ENCODE assay signal across 1 cellular context in the genomic region with DNA sequence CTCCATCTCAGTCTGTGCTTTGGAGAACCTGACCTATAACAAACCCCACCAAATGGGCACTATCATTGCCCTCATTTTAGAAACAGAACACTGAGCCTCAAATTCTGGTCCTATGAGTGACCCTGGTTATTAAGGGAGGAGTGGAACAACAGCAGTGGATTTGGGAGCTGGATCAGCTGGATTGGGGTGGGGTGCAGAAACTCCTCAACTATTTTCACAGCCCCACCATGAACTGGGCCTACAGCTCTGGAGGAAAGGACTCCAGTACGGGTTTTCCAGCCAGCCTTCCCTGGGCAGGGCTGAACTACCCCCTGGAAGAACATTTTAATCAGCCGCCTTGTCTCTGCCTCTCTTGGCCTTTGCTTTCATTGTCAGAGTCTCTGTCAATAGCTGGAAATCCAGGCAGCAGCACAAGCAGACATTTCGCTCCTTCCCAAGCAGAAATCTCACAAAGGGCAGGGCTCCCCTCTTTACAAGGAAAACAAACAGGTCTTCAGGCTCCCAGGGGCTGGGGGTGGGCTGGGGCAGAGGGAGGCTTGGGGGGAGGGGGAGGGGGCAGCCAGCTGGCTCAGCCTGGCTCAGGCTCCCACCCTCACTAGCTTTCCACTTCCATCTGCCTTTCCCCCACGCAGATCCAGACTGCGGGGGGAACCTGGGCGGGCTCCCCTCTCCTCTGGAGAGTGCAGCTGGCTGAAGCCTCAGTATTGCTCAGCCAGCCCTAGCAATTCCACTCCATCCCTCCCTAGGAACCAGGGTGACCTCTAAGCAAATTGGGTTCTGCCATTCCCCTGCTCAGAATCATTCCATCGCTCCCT.
TF ChIP-seq lines count a peak whose summit lies in the region.

No MANE protein-coding gene starts in this region.

TF ChIP-seq in HEK293, 187 proteins besides CTCF, POLR2A, EP300 and RAD21 (continued from another document and continues in another):
- TF ChIP-seq, protein P1, sequence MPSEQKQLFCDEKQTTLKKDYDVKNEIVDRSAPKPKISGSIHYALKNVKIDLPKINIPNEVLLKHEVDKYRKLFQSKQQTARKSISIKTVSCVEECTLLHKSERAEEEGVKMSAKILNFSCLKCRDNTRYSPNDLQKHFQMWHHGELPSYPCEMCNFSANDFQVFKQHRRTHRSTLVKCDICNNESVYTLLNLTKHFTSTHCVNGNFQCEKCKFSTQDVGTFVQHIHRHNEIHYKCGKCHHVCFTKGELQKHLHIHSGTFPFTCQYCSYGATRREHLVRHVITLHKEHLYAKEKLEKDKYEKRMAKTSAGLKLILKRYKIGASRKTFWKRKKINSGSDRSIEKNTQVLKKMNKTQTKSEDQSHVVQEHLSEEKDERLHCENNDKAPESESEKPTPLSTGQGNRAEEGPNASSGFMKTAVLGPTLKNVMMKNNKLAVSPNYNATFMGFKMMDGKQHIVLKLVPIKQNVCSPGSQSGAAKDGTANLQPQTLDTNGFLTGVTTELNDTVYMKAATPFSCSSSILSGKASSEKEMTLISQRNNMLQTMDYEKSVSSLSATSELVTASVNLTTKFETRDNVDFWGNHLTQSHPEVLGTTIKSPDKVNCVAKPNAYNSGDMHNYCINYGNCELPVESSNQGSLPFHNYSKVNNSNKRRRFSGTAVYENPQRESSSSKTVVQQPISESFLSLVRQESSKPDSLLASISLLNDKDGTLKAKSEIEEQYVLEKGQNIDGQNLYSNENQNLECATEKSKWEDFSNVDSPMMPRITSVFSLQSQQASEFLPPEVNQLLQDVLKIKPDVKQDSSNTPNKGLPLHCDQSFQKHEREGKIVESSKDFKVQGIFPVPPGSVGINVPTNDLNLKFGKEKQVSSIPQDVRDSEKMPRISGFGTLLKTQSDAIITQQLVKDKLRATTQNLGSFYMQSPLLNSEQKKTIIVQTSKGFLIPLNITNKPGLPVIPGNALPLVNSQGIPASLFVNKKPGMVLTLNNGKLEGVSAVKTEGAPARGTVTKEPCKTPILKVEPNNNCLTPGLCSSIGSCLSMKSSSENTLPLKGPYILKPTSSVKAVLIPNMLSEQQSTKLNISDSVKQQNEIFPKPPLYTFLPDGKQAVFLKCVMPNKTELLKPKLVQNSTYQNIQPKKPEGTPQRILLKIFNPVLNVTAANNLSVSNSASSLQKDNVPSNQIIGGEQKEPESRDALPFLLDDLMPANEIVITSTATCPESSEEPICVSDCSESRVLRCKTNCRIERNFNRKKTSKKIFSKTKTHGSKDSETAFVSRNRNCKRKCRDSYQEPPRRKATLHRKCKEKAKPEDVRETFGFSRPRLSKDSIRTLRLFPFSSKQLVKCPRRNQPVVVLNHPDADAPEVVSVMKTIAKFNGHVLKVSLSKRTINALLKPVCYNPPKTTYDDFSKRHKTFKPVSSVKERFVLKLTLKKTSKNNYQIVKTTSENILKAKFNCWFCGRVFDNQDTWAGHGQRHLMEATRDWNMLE (tag by site-specific recombination; conservative IDR thresholded peaks at IDR 0.05; ENCODE audit: low read depth), result peak; percentile 43; the same call in 1 of the 2 replicates
- no peak for TF ChIP-seq ZNF529 (tag by site-specific recombination; IDR thresholded peaks at IDR 0.05; ENCODE audit: insufficient replicate concordance)
- TF ChIP-seq SALL2 (tag by site-specific recombination; IDR thresholded peaks at IDR 0.05; ENCODE audit: borderline replicate concordance), result no peak
- TF ChIP-seq, protein P2, sequence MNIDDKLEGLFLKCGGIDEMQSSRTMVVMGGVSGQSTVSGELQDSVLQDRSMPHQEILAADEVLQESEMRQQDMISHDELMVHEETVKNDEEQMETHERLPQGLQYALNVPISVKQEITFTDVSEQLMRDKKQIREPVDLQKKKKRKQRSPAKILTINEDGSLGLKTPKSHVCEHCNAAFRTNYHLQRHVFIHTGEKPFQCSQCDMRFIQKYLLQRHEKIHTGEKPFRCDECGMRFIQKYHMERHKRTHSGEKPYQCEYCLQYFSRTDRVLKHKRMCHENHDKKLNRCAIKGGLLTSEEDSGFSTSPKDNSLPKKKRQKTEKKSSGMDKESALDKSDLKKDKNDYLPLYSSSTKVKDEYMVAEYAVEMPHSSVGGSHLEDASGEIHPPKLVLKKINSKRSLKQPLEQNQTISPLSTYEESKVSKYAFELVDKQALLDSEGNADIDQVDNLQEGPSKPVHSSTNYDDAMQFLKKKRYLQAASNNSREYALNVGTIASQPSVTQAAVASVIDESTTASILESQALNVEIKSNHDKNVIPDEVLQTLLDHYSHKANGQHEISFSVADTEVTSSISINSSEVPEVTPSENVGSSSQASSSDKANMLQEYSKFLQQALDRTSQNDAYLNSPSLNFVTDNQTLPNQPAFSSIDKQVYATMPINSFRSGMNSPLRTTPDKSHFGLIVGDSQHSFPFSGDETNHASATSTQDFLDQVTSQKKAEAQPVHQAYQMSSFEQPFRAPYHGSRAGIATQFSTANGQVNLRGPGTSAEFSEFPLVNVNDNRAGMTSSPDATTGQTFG (tag by site-specific recombination; IDR thresholded peaks at IDR 0.05; ENCODE audit: borderline replicate concordance), result no peak; the same call in 1 of the 2 replicates
- TF ChIP-seq, protein P3, sequence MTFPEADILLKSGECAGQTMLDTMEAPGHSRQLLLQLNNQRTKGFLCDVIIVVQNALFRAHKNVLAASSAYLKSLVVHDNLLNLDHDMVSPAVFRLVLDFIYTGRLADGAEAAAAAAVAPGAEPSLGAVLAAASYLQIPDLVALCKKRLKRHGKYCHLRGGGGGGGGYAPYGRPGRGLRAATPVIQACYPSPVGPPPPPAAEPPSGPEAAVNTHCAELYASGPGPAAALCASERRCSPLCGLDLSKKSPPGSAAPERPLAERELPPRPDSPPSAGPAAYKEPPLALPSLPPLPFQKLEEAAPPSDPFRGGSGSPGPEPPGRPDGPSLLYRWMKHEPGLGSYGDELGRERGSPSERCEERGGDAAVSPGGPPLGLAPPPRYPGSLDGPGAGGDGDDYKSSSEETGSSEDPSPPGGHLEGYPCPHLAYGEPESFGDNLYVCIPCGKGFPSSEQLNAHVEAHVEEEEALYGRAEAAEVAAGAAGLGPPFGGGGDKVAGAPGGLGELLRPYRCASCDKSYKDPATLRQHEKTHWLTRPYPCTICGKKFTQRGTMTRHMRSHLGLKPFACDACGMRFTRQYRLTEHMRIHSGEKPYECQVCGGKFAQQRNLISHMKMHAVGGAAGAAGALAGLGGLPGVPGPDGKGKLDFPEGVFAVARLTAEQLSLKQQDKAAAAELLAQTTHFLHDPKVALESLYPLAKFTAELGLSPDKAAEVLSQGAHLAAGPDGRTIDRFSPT (tag by site-specific recombination; IDR thresholded peaks at IDR 0.05), result no peak
- TF ChIP-seq, protein P4, sequence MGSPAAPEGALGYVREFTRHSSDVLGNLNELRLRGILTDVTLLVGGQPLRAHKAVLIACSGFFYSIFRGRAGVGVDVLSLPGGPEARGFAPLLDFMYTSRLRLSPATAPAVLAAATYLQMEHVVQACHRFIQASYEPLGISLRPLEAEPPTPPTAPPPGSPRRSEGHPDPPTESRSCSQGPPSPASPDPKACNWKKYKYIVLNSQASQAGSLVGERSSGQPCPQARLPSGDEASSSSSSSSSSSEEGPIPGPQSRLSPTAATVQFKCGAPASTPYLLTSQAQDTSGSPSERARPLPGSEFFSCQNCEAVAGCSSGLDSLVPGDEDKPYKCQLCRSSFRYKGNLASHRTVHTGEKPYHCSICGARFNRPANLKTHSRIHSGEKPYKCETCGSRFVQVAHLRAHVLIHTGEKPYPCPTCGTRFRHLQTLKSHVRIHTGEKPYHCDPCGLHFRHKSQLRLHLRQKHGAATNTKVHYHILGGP (tag by site-specific recombination; IDR thresholded peaks at IDR 0.05), result no peak
- TF ChIP-seq KLF8 (tag by site-specific recombination; IDR thresholded peaks at IDR 0.05), result peak; percentile 79
- TF ChIP-seq ZNF785 (tag by site-specific recombination; IDR thresholded peaks at IDR 0.05), result no peak
- no peak for TF ChIP-seq ZNF747 (tag by site-specific recombination; IDR thresholded peaks at IDR 0.05)
- no peak for TF ChIP-seq MEIS1 (CRISPR knock-in tag; IDR thresholded peaks at IDR 0.05; ENCODE audit: borderline replicate concordance)
- no peak for TF ChIP-seq ZNF416 (tag by site-specific recombination; IDR thresholded peaks at IDR 0.05)
- peak; percentile 82; the same call in 1 of the 2 replicates for TF ChIP-seq ZNF140 (tag by site-specific recombination; IDR thresholded peaks at IDR 0.05)
- TF ChIP-seq ZNF202 (tag by site-specific recombination; IDR thresholded peaks at IDR 0.05; ENCODE audit: borderline replicate concordance), result no peak
- TF ChIP-seq, protein P5, sequence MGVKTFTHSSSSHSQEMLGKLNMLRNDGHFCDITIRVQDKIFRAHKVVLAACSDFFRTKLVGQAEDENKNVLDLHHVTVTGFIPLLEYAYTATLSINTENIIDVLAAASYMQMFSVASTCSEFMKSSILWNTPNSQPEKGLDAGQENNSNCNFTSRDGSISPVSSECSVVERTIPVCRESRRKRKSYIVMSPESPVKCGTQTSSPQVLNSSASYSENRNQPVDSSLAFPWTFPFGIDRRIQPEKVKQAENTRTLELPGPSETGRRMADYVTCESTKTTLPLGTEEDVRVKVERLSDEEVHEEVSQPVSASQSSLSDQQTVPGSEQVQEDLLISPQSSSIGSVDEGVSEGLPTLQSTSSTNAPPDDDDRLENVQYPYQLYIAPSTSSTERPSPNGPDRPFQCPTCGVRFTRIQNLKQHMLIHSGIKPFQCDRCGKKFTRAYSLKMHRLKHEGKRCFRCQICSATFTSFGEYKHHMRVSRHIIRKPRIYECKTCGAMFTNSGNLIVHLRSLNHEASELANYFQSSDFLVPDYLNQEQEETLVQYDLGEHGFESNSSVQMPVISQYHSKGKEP (tag by site-specific recombination; IDR thresholded peaks at IDR 0.05), result peak; percentile 82
- TF ChIP-seq ZNF23 (tag by site-specific recombination; IDR thresholded peaks at IDR 0.05; ENCODE audit: borderline replicate concordance), result no peak
- TF ChIP-seq ZXDB (tag by site-specific recombination; IDR thresholded peaks at IDR 0.05), result peak; percentile 89
- peak; percentile 64 for TF ChIP-seq ZNF335 (tag by site-specific recombination; conservative IDR thresholded peaks at IDR 0.05)
- TF ChIP-seq ZNF510 (tag by site-specific recombination; IDR thresholded peaks at IDR 0.05; ENCODE audit: insufficient replicate concordance), result no peak
- no peak for TF ChIP-seq ZFP37 (tag by site-specific recombination; IDR thresholded peaks at IDR 0.05)
- no peak for TF ChIP-seq ZNF654 (tag by site-specific recombination; IDR thresholded peaks at IDR 0.05; ENCODE audit: low read depth)
- TF ChIP-seq KLF16 (tag by site-specific recombination; IDR thresholded peaks at IDR 0.05), result peak; percentile 88; the same call in 1 of the 2 replicates
- TF ChIP-seq, protein P6, sequence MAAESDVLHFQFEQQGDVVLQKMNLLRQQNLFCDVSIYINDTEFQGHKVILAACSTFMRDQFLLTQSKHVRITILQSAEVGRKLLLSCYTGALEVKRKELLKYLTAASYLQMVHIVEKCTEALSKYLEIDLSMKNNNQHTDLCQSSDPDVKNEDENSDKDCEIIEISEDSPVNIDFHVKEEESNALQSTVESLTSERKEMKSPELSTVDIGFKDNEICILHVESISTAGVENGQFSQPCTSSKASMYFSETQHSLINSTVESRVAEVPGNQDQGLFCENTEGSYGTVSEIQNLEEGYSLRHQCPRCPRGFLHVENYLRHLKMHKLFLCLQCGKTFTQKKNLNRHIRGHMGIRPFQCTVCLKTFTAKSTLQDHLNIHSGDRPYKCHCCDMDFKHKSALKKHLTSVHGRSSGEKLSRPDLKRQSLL (tag by site-specific recombination; IDR thresholded peaks at IDR 0.05), result 0 out of 2 replicates have a peak, but pooled peaks have one; percentile 40
- no peak for TF ChIP-seq ZNF175 (tag by site-specific recombination; IDR thresholded peaks at IDR 0.05)
- TF ChIP-seq ZBTB21 (tag by site-specific recombination; IDR thresholded peaks at IDR 0.05), result no peak; the same call in 1 of the 2 replicates
- TF ChIP-seq SP2 (tag by site-specific recombination; IDR thresholded peaks at IDR 0.05), result peak; percentile 35; the same call in 1 of the 2 replicates
- TF ChIP-seq ZNF133 (tag by site-specific recombination; IDR thresholded peaks at IDR 0.05), result no peak
- no peak for TF ChIP-seq ZNF514 (tag by site-specific recombination; IDR thresholded peaks at IDR 0.05)
- no peak for TF ChIP-seq ZNF114 (tag by site-specific recombination; IDR thresholded peaks at IDR 0.05)
- no peak for TF ChIP-seq ZNF837 (tag by site-specific recombination; IDR thresholded peaks at IDR 0.05)
- TF ChIP-seq ZNF776 (tag by site-specific recombination; IDR thresholded peaks at IDR 0.05; ENCODE audit: borderline replicate concordance), result no peak
- 0 out of 2 replicates have a peak, but pooled peaks have one; percentile 27 for TF ChIP-seq ZNF558 (tag by site-specific recombination; IDR thresholded peaks at IDR 0.05)
- no peak for TF ChIP-seq REPIN1 (tag by site-specific recombination; IDR thresholded peaks at IDR 0.05; ENCODE audit: low read depth)
- TF ChIP-seq IKZF3 (tag by site-specific recombination; IDR thresholded peaks at IDR 0.05), result peak; percentile 86
- TF ChIP-seq RBAK (tag by site-specific recombination; IDR thresholded peaks at IDR 0.05), result no peak
- no peak for TF ChIP-seq ZNF221 (tag by site-specific recombination; IDR thresholded peaks at IDR 0.05; ENCODE audit: borderline replicate concordance)
- TF ChIP-seq ZNF274 (IDR thresholded peaks at IDR 0.05; ENCODE audit: low read length), result no peak
- TF ChIP-seq ZNF274 (tag by site-specific recombination; IDR thresholded peaks at IDR 0.05; ENCODE audit: borderline replicate concordance), result no peak
- TF ChIP-seq, protein P7, sequence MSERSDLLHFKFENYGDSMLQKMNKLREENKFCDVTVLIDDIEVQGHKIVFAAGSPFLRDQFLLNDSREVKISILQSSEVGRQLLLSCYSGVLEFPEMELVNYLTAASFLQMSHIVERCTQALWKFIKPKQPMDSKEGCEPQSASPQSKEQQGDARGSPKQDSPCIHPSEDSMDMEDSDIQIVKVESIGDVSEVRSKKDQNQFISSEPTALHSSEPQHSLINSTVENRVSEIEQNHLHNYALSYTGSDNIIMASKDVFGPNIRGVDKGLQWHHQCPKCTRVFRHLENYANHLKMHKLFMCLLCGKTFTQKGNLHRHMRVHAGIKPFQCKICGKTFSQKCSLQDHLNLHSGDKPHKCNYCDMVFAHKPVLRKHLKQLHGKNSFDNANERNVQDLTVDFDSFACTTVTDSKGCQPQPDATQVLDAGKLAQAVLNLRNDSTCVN (tag by site-specific recombination; optimal IDR thresholded peaks at IDR 0.05), result no peak
- TF ChIP-seq, protein P8, sequence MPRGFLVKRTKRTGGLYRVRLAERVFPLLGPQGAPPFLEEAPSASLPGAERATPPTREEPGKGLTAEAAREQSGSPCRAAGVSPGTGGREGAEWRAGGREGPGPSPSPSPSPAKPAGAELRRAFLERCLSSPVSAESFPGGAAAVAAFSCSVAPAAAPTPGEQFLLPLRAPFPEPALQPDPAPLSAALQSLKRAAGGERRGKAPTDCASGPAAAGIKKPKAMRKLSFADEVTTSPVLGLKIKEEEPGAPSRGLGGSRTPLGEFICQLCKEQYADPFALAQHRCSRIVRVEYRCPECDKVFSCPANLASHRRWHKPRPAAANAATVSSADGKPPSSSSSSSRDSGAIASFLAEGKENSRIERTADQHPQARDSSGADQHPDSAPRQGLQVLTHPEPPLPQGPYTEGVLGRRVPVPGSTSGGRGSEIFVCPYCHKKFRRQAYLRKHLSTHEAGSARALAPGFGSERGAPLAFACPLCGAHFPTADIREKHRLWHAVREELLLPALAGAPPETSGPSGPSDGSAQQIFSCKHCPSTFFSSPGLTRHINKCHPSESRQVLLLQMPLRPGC (tag by site-specific recombination; IDR thresholded peaks at IDR 0.05), result 0 out of 2 replicates have a peak, but pooled peaks have one; percentile 45
- TF ChIP-seq HOXA7 (CRISPR knock-in tag; IDR thresholded peaks at IDR 0.05; ENCODE audit: borderline replicate concordance), result no peak
- no peak for TF ChIP-seq ZNF169 (tag by site-specific recombination; IDR thresholded peaks at IDR 0.05)
